ENCODE assay signal across 8 cellular contexts in genomic region chr17:49763735-49764558, GRCh38. TPM values are rescaled to one million over a fixed set of nuclear protein-coding genes. Genes with fewer than 3 reads are reported as not detected.
DNase-seq lines count a peak whose midpoint lies in the region; ATAC-seq lines count a peak whose summit lies in the region.

TSS of gene FAM117A (minus strand) at chr17:49764131. CDS start at chr17:49764087, 44 bp downstream.

- DNase-seq in CMK (ENCODE audit: low read depth) (peak; percentile 99), HS-27A (ENCODE audit: low read depth) (peak; percentile 95), NK-92 (lab: John Stamatoyannopoulos, UW; ENCODE audit: unreplicated experiment) (peak; percentile 95), lung microvascular endothelial cell (ENCODE audit: low read depth in 2 of 2) (peak; percentile 97 to 99)
- DNase-seq in activated CD8-positive, alpha-beta T cell treated with anti-CD3 and anti-CD28 coated beads, Interleukin-2, amount 10 ng/mL, durations not matched to agents 7 days and 5 days, result peak; percentile 99
- peak; percentile 95 for DNase-seq in effector CD8-positive, alpha-beta T cell (lab: John Stamatoyannopoulos, UW)
- peak; percentile 80 to 95 (median 92) for DNase-seq in stimulated activated CD4-positive, alpha-beta T cell treated with anti-CD3 and anti-CD28 coated beads, TNF-alpha, amount 100 ng/mL, for 4 hours (ENCODE audit: low read depth in 3 of 3)

- peak within 1 kb of the TSS; percentile 88 for H3K4me3 Mint-ChIP-seq in activated CD8-positive, alpha-beta T cell treated with anti-CD3 and anti-CD28 coated beads, Interleukin-2, amount 10 ng/mL, durations not matched to agents 7 days and 5 days

- peak within 1 kb of the TSS; percentile 87 for H3K27ac Mint-ChIP-seq in activated CD8-positive, alpha-beta T cell treated with anti-CD3 and anti-CD28 coated beads, Interleukin-2, amount 10 ng/mL, durations not matched to agents 7 days and 5 days

- peak; percentile 89 for ATAC-seq in GM19468 (IDR thresholded peaks at IDR 0.05; ENCODE audit: extremely low read depth, unreplicated experiment)
- peak; percentile 96 for ATAC-seq in activated CD8-positive, alpha-beta T cell treated with anti-CD3 and anti-CD28 coated beads, Interleukin-2, amount 10 ng/mL, durations not matched to agents 7 days and 5 days

- peaks cover 48% of the 10 kb centered on the region for H3K4me1 Mint-ChIP-seq in activated CD8-positive, alpha-beta T cell treated with anti-CD3 and anti-CD28 coated beads, Interleukin-2, amount 10 ng/mL, durations not matched to agents 7 days and 5 days (ENCODE audit: low read depth)

- peaks cover 18% of the 10 kb centered on the region for H3K27me3 Mint-ChIP-seq in activated CD8-positive, alpha-beta T cell treated with anti-CD3 and anti-CD28 coated beads, Interleukin-2, amount 10 ng/mL, durations not matched to agents 7 days and 5 days (ENCODE audit: low read depth)

- CTCF ChIA-PET in activated CD8-positive, alpha-beta T cell treated with anti-CD3 and anti-CD28 coated beads, Interleukin-2, amount 10 ng/mL, durations not matched to agents 7 days and 5 days (lab: Charles Lee), result interaction anchor here (0.5 to 7.2 kb wide), 15 partner anchors 8 to 1276 kb away, joined by 3 to 57 read pairs (median 5); partner anchors contain the start of gene SLC35B1

- H3K9me3 Mint-ChIP-seq in activated CD8-positive, alpha-beta T cell treated with anti-CD3 and anti-CD28 coated beads, Interleukin-2, amount 10 ng/mL, durations not matched to agents 7 days and 5 days (ENCODE audit: insufficient read depth), result no peaks in the 10 kb centered on the region

- H3K36me3 Mint-ChIP-seq in activated CD8-positive, alpha-beta T cell treated with anti-CD3 and anti-CD28 coated beads, Interleukin-2, amount 10 ng/mL, durations not matched to agents 7 days and 5 days (ENCODE audit: low read depth), result peaks cover 12% of the 10 kb centered on the region

- POLR2A ChIA-PET in activated CD8-positive, alpha-beta T cell treated with anti-CD3 and anti-CD28 coated beads, Interleukin-2, amount 10 ng/mL, durations not matched to agents 7 days and 5 days (lab: Charles Lee), result interaction anchor here (0.6 to 4.8 kb wide), 13 partner anchors 10 to 210 kb away, joined by 3 to 47 read pairs (median 4); partner anchors contain the start of genes KAT7 and SLC35B1

RNA-seq across cellular contexts. Expression of gene FAM117A, which starts in this region (rescaled TPM):
- total RNA-seq in activated CD8-positive, alpha-beta T cell treated with anti-CD3 and anti-CD28 coated beads, Interleukin-2, amount 10 ng/mL, durations not matched to agents 7 days and 5 days, result 10 to 100 TPM; 20.8 to 23.5 TPM
- total RNA-seq in lung microvascular endothelial cell, result 2.8 and 6.7 TPM in 2 replicates

Comparison
In these comparisons a context has a peak if more than half of its experiments do, and no peak if none do; other contexts are left out.
1. Peak in every context shown above with its lines: DNase-seq and ATAC-seq.